ENCODE assay signal across 1 cellular context in genomic region chr20:17956099-17956685, GRCh38.
TF ChIP-seq lines count a peak whose summit lies in the region.

No MANE protein-coding gene starts in this region.

TF ChIP-seq in GM12878, 131 proteins besides CTCF, POLR2A, EP300 and RAD21 (continues in another document):
- TF ChIP-seq EZH2 (IDR thresholded peaks at IDR 0.05; ENCODE audit: borderline replicate concordance, control insufficient read depth, low read depth, low read length) (no peak), ZNF384 (IDR thresholded peaks at IDR 0.05; ENCODE audit: borderline replicate concordance, low read depth, low read length) (peak; percentile 15; the same call in 1 of the 2 replicates), ELK1 (IDR thresholded peaks at IDR 0.05; ENCODE audit: low read depth, low read length) (no peak), ASH2L (IDR thresholded peaks at IDR 0.05; ENCODE audit: borderline replicate concordance, low read depth) (no peak), ESRRA (IDR thresholded peaks at IDR 0.05; ENCODE audit: low read length) (no peak), PKNOX1 (IDR thresholded peaks at IDR 0.05) (no peak), TBL1XR1 (IDR thresholded peaks at IDR 0.05; ENCODE audit: low read depth, low read length) (peak; percentile 59), CHD4 (IDR thresholded peaks at IDR 0.05) (no peak), ZBTB4 (CRISPR knock-in tag; IDR thresholded peaks at IDR 0.05) (no peak), MTA3 (IDR thresholded peaks at IDR 0.05; ENCODE audit: borderline replicate concordance, low read length) (0 out of 2 replicates have a peak, but pooled peaks have one; percentile 23), SPI1 (IDR thresholded peaks at IDR 0.05; ENCODE audit: borderline replicate concordance, insufficient read depth, low read depth, low read length) (no peak), BCL3 (IDR thresholded peaks at IDR 0.05; ENCODE audit: borderline replicate concordance, insufficient read depth, low read depth, low read length, poor library complexity, severe bottlenecking) (no peak), ATF7 (IDR thresholded peaks at IDR 0.05; ENCODE audit: low read depth) (peak; percentile 54; the same call in 1 of the 2 replicates), MYB (IDR thresholded peaks at IDR 0.05; ENCODE audit: borderline replicate concordance, low read depth, low read length) (no peak), HCFC1 (IDR thresholded peaks at IDR 0.05; ENCODE audit: low read length) (no peak), ZNF687 (IDR thresholded peaks at IDR 0.05) (0 out of 2 replicates have a peak, but pooled peaks have one; percentile 28), CEBPB (IDR thresholded peaks at IDR 0.05; ENCODE audit: borderline replicate concordance in 1 of 2, low read depth in 2 of 2, low read length in 2 of 2) (peak in 1 of 2 experiments; percentile 67; a peak in 1 of 4 replicates), JUNB (IDR thresholded peaks at IDR 0.05) (peak; percentile 44), MLLT1 (IDR thresholded peaks at IDR 0.05) (no peak), HSF1 (IDR thresholded peaks at IDR 0.05; ENCODE audit: low read depth, low read length) (no peak), TCF12 (IDR thresholded peaks at IDR 0.05; ENCODE audit: low read depth, low read length) (no peak), BHLHE40 (IDR thresholded peaks at IDR 0.05; ENCODE audit: borderline replicate concordance in 1 of 2, low read depth in 2 of 2, low read length in 1 of 2) (peak; percentile 77 to 85), E2F8 (IDR thresholded peaks at IDR 0.05; ENCODE audit: low read depth, partially characterized antibody) (no peak), ETV6 (conservative IDR thresholded peaks at IDR 0.05 in 1 of 2, IDR thresholded peaks at IDR 0.05 in 1 of 2; ENCODE audit: borderline replicate concordance in 1 of 2, low read depth in 1 of 2) (peak in 1 of 2 experiments; percentile 38; a peak in 1 of 4 replicates), POLR2AphosphoS5 (IDR thresholded peaks at IDR 0.05; ENCODE audit: low read length) (no peak), MTA2 (IDR thresholded peaks at IDR 0.05; ENCODE audit: low read depth) (peak; percentile 44; the same call in 1 of the 2 replicates), YBX1 (IDR thresholded peaks at IDR 0.05) (no peak), YY1 (IDR thresholded peaks at IDR 0.05; ENCODE audit: low read depth, low read length) (no peak), RFX5 (IDR thresholded peaks at IDR 0.05; ENCODE audit: low read depth, low read length) (no peak), SREBF1 (IDR thresholded peaks at IDR 0.05; ENCODE audit: low read length) (no peak), ZSCAN29 (IDR thresholded peaks at IDR 0.05) (no peak), SRF (IDR thresholded peaks at IDR 0.05; ENCODE audit: low read depth in 2 of 2, low read length in 2 of 2) (no peak), NFIC (IDR thresholded peaks at IDR 0.05; ENCODE audit: low read depth, low read length) (peak; percentile 94), E4F1 (IDR thresholded peaks at IDR 0.05; ENCODE audit: borderline replicate concordance, partially characterized antibody) (no peak), RAD51 (IDR thresholded peaks at IDR 0.05) (no peak), EGR1 (IDR thresholded peaks at IDR 0.05; ENCODE audit: borderline replicate concordance in 1 of 2, low read depth in 2 of 2, low read length in 2 of 2) (no peak), RBBP5 (conservative IDR thresholded peaks at IDR 0.05) (no peak), ZNF217 (IDR thresholded peaks at IDR 0.05) (no peak), DPF2 (IDR thresholded peaks at IDR 0.05) (peak; percentile 60; the same call in 1 of the 2 replicates), SIN3A (IDR thresholded peaks at IDR 0.05; ENCODE audit: low read depth, low read length) (no peak), ZNF274 (IDR thresholded peaks at IDR 0.05; ENCODE audit: insufficient read depth, insufficient read length) (no peak), STAT3 (IDR thresholded peaks at IDR 0.05; ENCODE audit: low read depth, low read length) (no peak), BCL11A (IDR thresholded peaks at IDR 0.05; ENCODE audit: low read depth, low read length) (no peak), IKZF1 (conservative IDR thresholded peaks at IDR 0.05) (peak; percentile 90), ZBED1 (IDR thresholded peaks at IDR 0.05; ENCODE audit: borderline replicate concordance) (peak; percentile 22; the same call in 1 of the 2 replicates)
